1 cellular context compared by ENCODE assay signal in the genomic region with DNA sequence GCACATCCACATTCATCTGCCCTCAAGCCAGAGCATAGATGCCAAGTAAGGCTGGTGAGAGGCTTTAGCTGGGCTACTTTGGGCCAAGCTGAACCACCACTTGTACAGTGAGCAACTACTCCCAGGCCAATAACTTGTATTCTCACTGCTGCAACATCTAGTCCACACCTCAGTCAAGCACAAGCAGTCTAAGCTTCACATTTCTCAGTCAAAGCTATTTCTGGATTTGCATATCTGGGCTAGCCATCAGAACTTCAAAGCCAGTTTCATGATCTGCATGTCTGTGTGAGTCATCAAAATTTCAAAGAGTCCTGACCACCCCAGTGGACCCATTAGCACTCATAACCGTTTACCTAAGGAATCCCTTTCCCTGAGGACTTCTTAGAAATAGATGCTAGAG.
TF ChIP-seq lines count a peak whose summit lies in the region.

No MANE protein-coding gene starts in this region.

TF ChIP-seq in K562, 482 proteins besides CTCF, POLR2A, EP300 and RAD21 (continued from another document):
- TF ChIP-seq, protein P1, sequence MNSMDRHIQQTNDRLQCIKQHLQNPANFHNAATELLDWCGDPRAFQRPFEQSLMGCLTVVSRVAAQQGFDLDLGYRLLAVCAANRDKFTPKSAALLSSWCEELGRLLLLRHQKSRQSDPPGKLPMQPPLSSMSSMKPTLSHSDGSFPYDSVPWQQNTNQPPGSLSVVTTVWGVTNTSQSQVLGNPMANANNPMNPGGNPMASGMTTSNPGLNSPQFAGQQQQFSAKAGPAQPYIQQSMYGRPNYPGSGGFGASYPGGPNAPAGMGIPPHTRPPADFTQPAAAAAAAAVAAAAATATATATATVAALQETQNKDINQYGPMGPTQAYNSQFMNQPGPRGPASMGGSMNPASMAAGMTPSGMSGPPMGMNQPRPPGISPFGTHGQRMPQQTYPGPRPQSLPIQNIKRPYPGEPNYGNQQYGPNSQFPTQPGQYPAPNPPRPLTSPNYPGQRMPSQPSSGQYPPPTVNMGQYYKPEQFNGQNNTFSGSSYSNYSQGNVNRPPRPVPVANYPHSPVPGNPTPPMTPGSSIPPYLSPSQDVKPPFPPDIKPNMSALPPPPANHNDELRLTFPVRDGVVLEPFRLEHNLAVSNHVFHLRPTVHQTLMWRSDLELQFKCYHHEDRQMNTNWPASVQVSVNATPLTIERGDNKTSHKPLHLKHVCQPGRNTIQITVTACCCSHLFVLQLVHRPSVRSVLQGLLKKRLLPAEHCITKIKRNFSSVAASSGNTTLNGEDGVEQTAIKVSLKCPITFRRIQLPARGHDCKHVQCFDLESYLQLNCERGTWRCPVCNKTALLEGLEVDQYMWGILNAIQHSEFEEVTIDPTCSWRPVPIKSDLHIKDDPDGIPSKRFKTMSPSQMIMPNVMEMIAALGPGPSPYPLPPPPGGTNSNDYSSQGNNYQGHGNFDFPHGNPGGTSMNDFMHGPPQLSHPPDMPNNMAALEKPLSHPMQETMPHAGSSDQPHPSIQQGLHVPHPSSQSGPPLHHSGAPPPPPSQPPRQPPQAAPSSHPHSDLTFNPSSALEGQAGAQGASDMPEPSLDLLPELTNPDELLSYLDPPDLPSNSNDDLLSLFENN (IDR thresholded peaks at IDR 0.05; ENCODE audit: low read depth in 2 of 2, low read length in 2 of 2), result no peak
- TF ChIP-seq KLF13 (tag; IDR thresholded peaks at IDR 0.05; ENCODE audit: borderline replicate concordance, low read depth) (no peak), ZNF444 (CRISPR knock-in tag; IDR thresholded peaks at IDR 0.05) (no peak), MXI1 (IDR thresholded peaks at IDR 0.05; ENCODE audit: low read depth, low read length) (no peak), PHTF2 (CRISPR knock-in tag; IDR thresholded peaks at IDR 0.05) (no peak), HDAC6 (IDR thresholded peaks at IDR 0.05; ENCODE audit: low read depth, low read length) (no peak), ZNF124 (CRISPR knock-in tag; IDR thresholded peaks at IDR 0.05) (no peak), ZNF695 (CRISPR knock-in tag; IDR thresholded peaks at IDR 0.05) (no peak), ZNF79 (CRISPR knock-in tag; IDR thresholded peaks at IDR 0.05; ENCODE audit: low read depth) (no peak), SOX6 (IDR thresholded peaks at IDR 0.05) (no peak), PHF8 (IDR thresholded peaks at IDR 0.05; ENCODE audit: borderline replicate concordance, low read length) (no peak), POLR2H (tag; IDR thresholded peaks at IDR 0.05; ENCODE audit: low read depth) (no peak), ZNF445 (CRISPR knock-in tag; IDR thresholded peaks at IDR 0.05; ENCODE audit: low read depth) (no peak), HSF4 (CRISPR knock-in tag; IDR thresholded peaks at IDR 0.05; ENCODE audit: borderline replicate concordance) (no peak), FIP1L1 (IDR thresholded peaks at IDR 0.05; ENCODE audit: low read depth, low read length, poor library complexity, severe bottlenecking) (no peak), ETS2 (tag; IDR thresholded peaks at IDR 0.05; ENCODE audit: borderline replicate concordance, poor library complexity, severe bottlenecking) (no peak), TOE1 (IDR thresholded peaks at IDR 0.05; ENCODE audit: borderline replicate concordance) (no peak), TOE1 (CRISPR knock-in tag; IDR thresholded peaks at IDR 0.05; ENCODE audit: borderline replicate concordance, low read depth) (no peak), RCOR1 (IDR thresholded peaks at IDR 0.05; ENCODE audit: borderline replicate concordance in 1 of 2, low read depth in 2 of 2, low read length in 2 of 2) (no peak), HNRNPUL1 (IDR thresholded peaks at IDR 0.05; ENCODE audit: low read length) (no peak), MYC (IDR thresholded peaks at IDR 0.05; ENCODE audit: low read depth, low read length) (no peak), MYC (CRISPR knock-in tag; IDR thresholded peaks at IDR 0.05; ENCODE audit: borderline replicate concordance, low read depth) (no peak), ZFPM2 (CRISPR knock-in tag; IDR thresholded peaks at IDR 0.05) (no peak), KHSRP (IDR thresholded peaks at IDR 0.05) (no peak), ZNF778 (CRISPR knock-in tag; IDR thresholded peaks at IDR 0.05) (no peak), YY1 (IDR thresholded peaks at IDR 0.05; ENCODE audit: borderline replicate concordance in 1 of 3, control insufficient read depth in 1 of 3, extremely low read depth in 1 of 3, insufficient read depth in 3 of 3, insufficient read length in 1 of 3, insufficient replicate concordance in 2 of 3, low read depth in 1 of 3, low read length in 2 of 3) (no peak)
- TF ChIP-seq, protein P2, sequence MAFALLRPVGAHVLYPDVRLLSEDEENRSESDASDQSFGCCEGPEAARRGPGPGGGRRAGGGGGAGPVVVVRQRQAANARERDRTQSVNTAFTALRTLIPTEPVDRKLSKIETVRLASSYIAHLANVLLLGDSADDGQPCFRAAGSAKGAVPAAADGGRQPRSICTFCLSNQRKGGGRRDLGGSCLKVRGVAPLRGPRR (CRISPR knock-in tag; IDR thresholded peaks at IDR 0.05), result no peak
- TF ChIP-seq, protein P3, sequence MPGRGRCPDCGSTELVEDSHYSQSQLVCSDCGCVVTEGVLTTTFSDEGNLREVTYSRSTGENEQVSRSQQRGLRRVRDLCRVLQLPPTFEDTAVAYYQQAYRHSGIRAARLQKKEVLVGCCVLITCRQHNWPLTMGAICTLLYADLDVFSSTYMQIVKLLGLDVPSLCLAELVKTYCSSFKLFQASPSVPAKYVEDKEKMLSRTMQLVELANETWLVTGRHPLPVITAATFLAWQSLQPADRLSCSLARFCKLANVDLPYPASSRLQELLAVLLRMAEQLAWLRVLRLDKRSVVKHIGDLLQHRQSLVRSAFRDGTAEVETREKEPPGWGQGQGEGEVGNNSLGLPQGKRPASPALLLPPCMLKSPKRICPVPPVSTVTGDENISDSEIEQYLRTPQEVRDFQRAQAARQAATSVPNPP (IDR thresholded peaks at IDR 0.05; ENCODE audit: borderline replicate concordance, insufficient read depth, insufficient read length), result no peak
- TF ChIP-seq, protein P4, sequence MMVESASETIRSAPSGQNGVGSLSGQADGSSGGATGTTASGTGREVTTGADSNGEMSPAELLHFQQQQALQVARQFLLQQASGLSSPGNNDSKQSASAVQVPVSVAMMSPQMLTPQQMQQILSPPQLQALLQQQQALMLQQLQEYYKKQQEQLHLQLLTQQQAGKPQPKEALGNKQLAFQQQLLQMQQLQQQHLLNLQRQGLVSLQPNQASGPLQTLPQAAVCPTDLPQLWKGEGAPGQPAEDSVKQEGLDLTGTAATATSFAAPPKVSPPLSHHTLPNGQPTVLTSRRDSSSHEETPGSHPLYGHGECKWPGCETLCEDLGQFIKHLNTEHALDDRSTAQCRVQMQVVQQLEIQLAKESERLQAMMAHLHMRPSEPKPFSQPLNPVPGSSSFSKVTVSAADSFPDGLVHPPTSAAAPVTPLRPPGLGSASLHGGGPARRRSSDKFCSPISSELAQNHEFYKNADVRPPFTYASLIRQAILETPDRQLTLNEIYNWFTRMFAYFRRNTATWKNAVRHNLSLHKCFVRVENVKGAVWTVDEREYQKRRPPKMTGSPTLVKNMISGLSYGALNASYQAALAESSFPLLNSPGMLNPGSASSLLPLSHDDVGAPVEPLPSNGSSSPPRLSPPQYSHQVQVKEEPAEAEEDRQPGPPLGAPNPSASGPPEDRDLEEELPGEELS (CRISPR knock-in tag; IDR thresholded peaks at IDR 0.05; ENCODE audit: borderline replicate concordance), result no peak
